Comparison of ENCODE assay signal across 1 cellular context in genomic region chr5:139468421-139468931, GRCh38.
TF ChIP-seq lines count a peak whose summit lies in the region.

No MANE protein-coding gene starts in this region.

TF ChIP-seq in SK-N-SH treated with all-trans-retinoic acid at 6 μM for 48 hours, 23 proteins besides CTCF, POLR2A, EP300 and RAD21 (continued from another document):
- TF ChIP-seq, protein P1, sequence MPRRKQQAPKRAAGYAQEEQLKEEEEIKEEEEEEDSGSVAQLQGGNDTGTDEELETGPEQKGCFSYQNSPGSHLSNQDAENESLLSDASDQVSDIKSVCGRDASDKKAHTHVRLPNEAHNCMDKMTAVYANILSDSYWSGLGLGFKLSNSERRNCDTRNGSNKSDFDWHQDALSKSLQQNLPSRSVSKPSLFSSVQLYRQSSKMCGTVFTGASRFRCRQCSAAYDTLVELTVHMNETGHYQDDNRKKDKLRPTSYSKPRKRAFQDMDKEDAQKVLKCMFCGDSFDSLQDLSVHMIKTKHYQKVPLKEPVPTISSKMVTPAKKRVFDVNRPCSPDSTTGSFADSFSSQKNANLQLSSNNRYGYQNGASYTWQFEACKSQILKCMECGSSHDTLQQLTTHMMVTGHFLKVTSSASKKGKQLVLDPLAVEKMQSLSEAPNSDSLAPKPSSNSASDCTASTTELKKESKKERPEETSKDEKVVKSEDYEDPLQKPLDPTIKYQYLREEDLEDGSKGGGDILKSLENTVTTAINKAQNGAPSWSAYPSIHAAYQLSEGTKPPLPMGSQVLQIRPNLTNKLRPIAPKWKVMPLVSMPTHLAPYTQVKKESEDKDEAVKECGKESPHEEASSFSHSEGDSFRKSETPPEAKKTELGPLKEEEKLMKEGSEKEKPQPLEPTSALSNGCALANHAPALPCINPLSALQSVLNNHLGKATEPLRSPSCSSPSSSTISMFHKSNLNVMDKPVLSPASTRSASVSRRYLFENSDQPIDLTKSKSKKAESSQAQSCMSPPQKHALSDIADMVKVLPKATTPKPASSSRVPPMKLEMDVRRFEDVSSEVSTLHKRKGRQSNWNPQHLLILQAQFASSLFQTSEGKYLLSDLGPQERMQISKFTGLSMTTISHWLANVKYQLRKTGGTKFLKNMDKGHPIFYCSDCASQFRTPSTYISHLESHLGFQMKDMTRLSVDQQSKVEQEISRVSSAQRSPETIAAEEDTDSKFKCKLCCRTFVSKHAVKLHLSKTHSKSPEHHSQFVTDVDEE (CRISPR knock-in tag; IDR thresholded peaks at IDR 0.05), result no peak
- TF ChIP-seq ZFP3 (CRISPR knock-in tag; IDR thresholded peaks at IDR 0.05) (no peak), CSDC2 (CRISPR knock-in tag; IDR thresholded peaks at IDR 0.05) (no peak)
